In genomic region chr4:109410226-109410625, GRCh38 we compare ENCODE assay signal across 20 cellular contexts. TPM values are rescaled to one million over a fixed set of nuclear protein-coding genes. Genes with fewer than 3 reads are reported as not detected.
DNase-seq lines count a peak whose midpoint lies in the region; ATAC-seq and TF ChIP-seq lines count a peak whose summit lies in the region.
"Had no signal": no experiment of that assay in that cellular context is flagged by ENCODE, and none has a peak within 500 bp of the region (broad histone marks: within the 10 kb centered on the region; RNA-seq: fewer than 3 reads in every experiment).

No MANE protein-coding gene starts in this region.

- peaks cover 2% of the 10 kb centered on the region for H3K27me3 Mint-ChIP-seq in GM23338 (ENCODE audit: insufficient read depth, low read depth, poor library complexity)
- H3K27me3 Mint-ChIP-seq in WTC11 (ENCODE audit: low read depth): no peaks in the 10 kb centered on the region
- H3K27me3 Mint-ChIP-seq in activated T-helper 2 cell treated with anti-CD3 and anti-CD28 coated beads, Interferon-gamma antibody, Interleukin-2, Interleukin-4, amounts not matched to agents 10 μg/mL and 5 μg/mL and 100 μg/mL, durations not matched to agents 14 hours and 24 hours and 36 hours (ENCODE audit: low read depth): peaks cover 15% of the 10 kb centered on the region
- H3K27me3 Mint-ChIP-seq: IgD-negative memory B cell had no signal

- H3K27me3 ChIP-seq in GM23338 (ENCODE audit: insufficient read depth) (no peaks in the 10 kb centered on the region), HUES48 (ENCODE audit: control insufficient read depth, insufficient read depth, low read length) (no peaks in the 10 kb centered on the region), tibial artery (no peaks in the 10 kb centered on the region)
- H3K27me3 ChIP-seq: BE2C had no signal

- H3K4me1 ChIP-seq in GM23338 (ENCODE audit: insufficient read depth) (peaks cover 32% of the 10 kb centered on the region), HUES48 (ENCODE audit: control insufficient read depth, insufficient read depth, low read length) (peaks cover 29% of the 10 kb centered on the region), tibial artery (no peaks in the 10 kb centered on the region)
- H3K4me1 ChIP-seq: BE2C, Caco-2 had no signal

- no peaks in the 10 kb centered on the region for H3K36me3 Mint-ChIP-seq in GM23338 (ENCODE audit: low read depth)
- H3K36me3 Mint-ChIP-seq in WTC11: no peaks in the 10 kb centered on the region
- H3K36me3 Mint-ChIP-seq in activated T-helper 2 cell treated with anti-CD3 and anti-CD28 coated beads, Interferon-gamma antibody, Interleukin-2, Interleukin-4, amounts not matched to agents 10 μg/mL and 5 μg/mL and 100 μg/mL, durations not matched to agents 14 hours and 24 hours and 36 hours (ENCODE audit: low read depth): no peaks in the 10 kb centered on the region
- H3K36me3 Mint-ChIP-seq: CD8-positive, alpha-beta memory T cell had no signal

- 0 out of 2 replicates have a peak, but pooled peaks cover 6% of the 10 kb centered on the region for H3K9me2 ChIP-seq in GM23338 (ENCODE audit: insufficient read depth)

- intact Hi-C loops in tibial artery (cut with DNase I; ENCODE audit: low total_unique reads): no loop called here
- intact Hi-C loops in activated T-helper 2 cell treated with anti-CD3 and anti-CD28 coated beads, Interferon-gamma antibody, Interleukin-2, Interleukin-4, amounts not matched to agents 10 μg/mL and 5 μg/mL and 100 μg/mL, durations not matched to agents 14 hours and 24 hours and 36 hours (cut with micrococcal nuclease): no loop called here

- H3K27ac ChIP-seq in GM23338 (ENCODE audit: low read depth) (peak overlapping the region; percentile 64), HUES48 (ENCODE audit: low read depth, low read length) (peak overlapping the region; percentile 27), tibial artery (no peak overlapping the region)

- peak overlapping the region; percentile 4; the same call in 1 of the 2 replicates for H3K4me2 ChIP-seq in GM23338

- no peaks in the 10 kb centered on the region for H4K20me1 ChIP-seq in GM23338 (replicated peaks; ENCODE audit: insufficient read depth)

- ATAC-seq in GM23338 (peak; percentile 63), WTC11 (peak; percentile 69), HG03135 (IDR thresholded peaks at IDR 0.05; ENCODE audit: unreplicated experiment) (no peak)

- H3K79me2 ChIP-seq in GM23338 (replicated peaks; ENCODE audit: insufficient read depth): no peaks in the 10 kb centered on the region

- H3K4me3 Mint-ChIP-seq in GM23338 (no peak overlapping the region), WTC11 (no peak overlapping the region)
- H3K4me3 Mint-ChIP-seq in activated T-helper 2 cell treated with anti-CD3 and anti-CD28 coated beads, Interferon-gamma antibody, Interleukin-2, Interleukin-4, amounts not matched to agents 10 μg/mL and 5 μg/mL and 100 μg/mL, durations not matched to agents 14 hours and 24 hours and 36 hours (ENCODE audit: low read depth): no peak overlapping the region
- H3K4me3 Mint-ChIP-seq: CD4-positive, CD25-positive, alpha-beta regulatory T cell; CD8-positive, alpha-beta memory T cell; IgD-negative memory B cell had no signal

- H3K27ac Mint-ChIP-seq in GM23338: peak overlapping the region; percentile 13
- H3K27ac Mint-ChIP-seq in WTC11: peak overlapping the region; percentile 91; the same call in 1 of the 2 replicates
- H3K27ac Mint-ChIP-seq in activated T-helper 2 cell treated with anti-CD3 and anti-CD28 coated beads, Interferon-gamma antibody, Interleukin-2, Interleukin-4, amounts not matched to agents 10 μg/mL and 5 μg/mL and 100 μg/mL, durations not matched to agents 14 hours and 24 hours and 36 hours: no peak overlapping the region
- H3K27ac Mint-ChIP-seq: CD4-positive, CD25-positive, alpha-beta regulatory T cell; CD8-positive, alpha-beta memory T cell; IgD-negative memory B cell had no signal

- H3F3A ChIP-seq in GM23338 (replicated peaks; ENCODE audit: low read depth): no peaks in the 10 kb centered on the region

- no peaks in the 10 kb centered on the region for H3K9me3 Mint-ChIP-seq in GM23338
- no peaks in the 10 kb centered on the region for H3K9me3 Mint-ChIP-seq in WTC11
- H3K9me3 Mint-ChIP-seq in activated T-helper 2 cell treated with anti-CD3 and anti-CD28 coated beads, Interferon-gamma antibody, Interleukin-2, Interleukin-4, amounts not matched to agents 10 μg/mL and 5 μg/mL and 100 μg/mL, durations not matched to agents 14 hours and 24 hours and 36 hours: no peaks in the 10 kb centered on the region
- H3K9me3 Mint-ChIP-seq: CD8-positive, alpha-beta memory T cell; IgD-negative memory B cell had no signal

- no peaks in the 10 kb centered on the region for H3K36me3 ChIP-seq in GM23338 (ENCODE audit: insufficient read depth)
- no peaks in the 10 kb centered on the region for H3K36me3 ChIP-seq in HUES48 (ENCODE audit: control insufficient read depth, insufficient read depth, low read length)
- no peaks in the 10 kb centered on the region for H3K36me3 ChIP-seq in tibial artery
- H3K36me3 ChIP-seq: BE2C had no signal

- no peak overlapping the region for H2AFZ ChIP-seq in GM23338

- POLR2A ChIA-PET in WTC11 (lab: Charles Lee): no interaction called here

- CTCF ChIA-PET in WTC11 (lab: Charles Lee): interaction anchor here (1.8 to 2.1 kb wide), 2 partner anchors 10 to 249 kb away, joined by 5 to 7 read pairs; no protein-coding TSS in a partner anchor

- H3K4me1 Mint-ChIP-seq in GM23338 (peaks cover 43% of the 10 kb centered on the region), WTC11 (peaks cover 67% of the 10 kb centered on the region)
- no peaks in the 10 kb centered on the region for H3K4me1 Mint-ChIP-seq in activated T-helper 2 cell treated with anti-CD3 and anti-CD28 coated beads, Interferon-gamma antibody, Interleukin-2, Interleukin-4, amounts not matched to agents 10 μg/mL and 5 μg/mL and 100 μg/mL, durations not matched to agents 14 hours and 24 hours and 36 hours (ENCODE audit: low read depth)
- H3K4me1 Mint-ChIP-seq: CD8-positive, alpha-beta memory T cell had no signal

- H3K9ac ChIP-seq in HUES48 (ENCODE audit: low read depth, low read length): no peak overlapping the region

- H3K9me3 ChIP-seq in HUES48 (ENCODE audit: control insufficient read depth, insufficient read depth, low read length) (no peaks in the 10 kb centered on the region), tibial artery (no peaks in the 10 kb centered on the region)
- H3K9me3 ChIP-seq: BE2C, Caco-2 had no signal

- no peak overlapping the region for H3K4me3 ChIP-seq in GM23338
- no peak overlapping the region for H3K4me3 ChIP-seq in HUES48 (ENCODE audit: low read depth, low read length)
- H3K4me3 ChIP-seq in epithelial cell of esophagus (ENCODE audit: low read length): no peak overlapping the region
- no peak overlapping the region for H3K4me3 ChIP-seq in tibial artery

- peak; percentile 62 for DNase-seq in GM23338 (ENCODE audit: low spot score)
- DNase-seq in WTC11 (ENCODE audit: low spot score): no peak
- DNase-seq in epithelial cell of esophagus (ENCODE audit: low read depth): peak; percentile 5
- no peak for DNase-seq in tibial artery
- no peak for DNase-seq in activated T-helper 2 cell treated with anti-CD3 and anti-CD28 coated beads, Interferon-gamma antibody, Interleukin-2, Interleukin-4, amounts not matched to agents 10 μg/mL and 5 μg/mL and 100 μg/mL, durations not matched to agents 14 hours and 24 hours and 36 hours (ENCODE audit: low spot score)
- no peak for DNase-seq in NCI-H2029 (lab: John Stamatoyannopoulos, UW)
- DNase-seq: ACHN; BE2C; C1 segment of cervical spinal cord; Caco-2; CD4-positive, CD25-positive, alpha-beta regulatory T cell; CD8-positive, alpha-beta memory T cell; DMS79; GF-D8; HCEC 1CT; Karpas-422; KBM-7 had no signal

- no peak for TF ChIP-seq CTCF in GM23338 (conservative IDR thresholded peaks at IDR 0.05; ENCODE audit: low read depth in 2 of 2)
- TF ChIP-seq CTCF in WTC11 (IDR thresholded peaks at IDR 0.05): no peak
- no peak for TF ChIP-seq CTCF in epithelial cell of esophagus (IDR thresholded peaks at IDR 0.05; ENCODE audit: insufficient read depth, low read depth, low read length, missing control alignments)
- no peak for TF ChIP-seq CTCF in tibial artery (IDR thresholded peaks at IDR 0.05)

TF ChIP-seq in GM23338, 12 proteins besides CTCF, POLR2A, EP300 and RAD21:
- TF ChIP-seq ETS1 (IDR thresholded peaks at IDR 0.05) (peak; percentile 60; the same call in 1 of the 2 replicates), POLR2AphosphoS5 (IDR thresholded peaks at IDR 0.05; ENCODE audit: low read depth) (no peak)
TF ChIP-seq in GM23338: peak in this region for 1.

TF ChIP-seq in WTC11, 78 proteins besides CTCF, POLR2A, EP300 and RAD21:
- TF ChIP-seq ZNF232 (CRISPR knock-in tag; IDR thresholded peaks at IDR 0.05) (0 out of 2 replicates have a peak, but pooled peaks have one; percentile 26), GRHL2 (CRISPR knock-in tag; IDR thresholded peaks at IDR 0.05; ENCODE audit: insufficient replicate concordance, severe bottlenecking) (no peak), MAX (CRISPR knock-in tag; IDR thresholded peaks at IDR 0.05) (0 out of 2 replicates have a peak, but pooled peaks have one; percentile 27), ZNF121 (CRISPR knock-in tag; IDR thresholded peaks at IDR 0.05) (0 out of 2 replicates have a peak, but pooled peaks have one; percentile 32), HMGXB4 (CRISPR knock-in tag; IDR thresholded peaks at IDR 0.05) (no peak), NFE2L1 (CRISPR knock-in tag; IDR thresholded peaks at IDR 0.05) (peak; percentile 71; the same call in 1 of the 2 replicates)

RNA-seq across cellular contexts. Expression of gene SEC24B, which starts 23.4 kb away (rescaled TPM):
- 30.1 and 32.8 TPM in 2 replicates for total RNA-seq in GM23338 (2014; rRNA removed; shearing (Covaris generic))
- 9.2 and 9.4 TPM in 2 replicates for polyA plus RNA-seq in GM23338 (2016; fragmentation: Nextera tagmentation; extraction: Ambion mirVana)
- total RNA-seq in WTC11 (2021): 21.6 to 24.0 TPM (median 22.4 TPM) in 3 replicates
- total RNA-seq in activated T-helper 2 cell treated with anti-CD3 and anti-CD28 coated beads, Interferon-gamma antibody, Interleukin-2, Interleukin-4, amounts not matched to agents 10 μg/mL and 5 μg/mL and 100 μg/mL, durations not matched to agents 14 hours and 24 hours and 36 hours: 32.0 and 32.3 TPM in 2 replicates

Comparison
In these comparisons a context has a peak if more than half of its experiments do, and no peak if none do; other contexts are left out.
1. DNase-seq: peak in GM23338 (single experiment) and epithelial cell of esophagus (single experiment); none in WTC11 (single experiment), tibial artery (0 of 2), activated T-helper 2 cell treated with anti-CD3 and anti-CD28 coated beads, Interferon-gamma antibody, Interleukin-2, Interleukin-4, amounts not matched to agents 10 μg/mL and 5 μg/mL and 100 μg/mL, durations not matched to agents 14 hours and 24 hours and 36 hours (single experiment) and NCI-H2029 (single experiment).
2. H3K27ac ChIP-seq: peak in GM23338 (single experiment) and HUES48 (single experiment); none in tibial artery (0 of 2).